In genomic region chr19:29545866-29546582, GRCh38 we compare ENCODE assay signal across 22 cellular contexts. TPM values are rescaled to one million over a fixed set of nuclear protein-coding genes. Genes with fewer than 3 reads are reported as not detected.
"Had no signal": no experiment of that assay in that cellular context is flagged by ENCODE, and none has a peak within 500 bp of the region (broad histone marks: within the 10 kb centered on the region; RNA-seq: fewer than 3 reads in every experiment).

No MANE protein-coding gene starts in this region.

- H3K27ac ChIP-seq: heart left ventricle, lower lobe of right lung, testis, WERI-Rb-1 had no signal

- H3K4me1 ChIP-seq: heart left ventricle, lower lobe of right lung, testis had no signal

- H3K4me1 Mint-ChIP-seq: activated CD4-positive, alpha-beta T cell treated with anti-CD3 and anti-CD28 coated beads, Interleukin-2, amount 10 ng/mL, durations not matched to agents 7 days and 5 days; naive thymus-derived CD4-positive, alpha-beta T cell; neural crest cell; stimulated activated memory B cell treated with anti-CD40 and anti-IgM and Interleukin-4, amounts not matched to agents 10 μg/mL and 1 μg/mL and 100 μg/mL, for 72 hours had no signal

- H3K4me3 Mint-ChIP-seq: activated CD4-positive, alpha-beta T cell treated with anti-CD3 and anti-CD28 coated beads, Interleukin-2, amount 10 ng/mL, durations not matched to agents 7 days and 5 days; activated naive CD8-positive, alpha-beta T cell treated with anti-CD3 and anti-CD28 coated beads, Interleukin-2, amount 50 U/mL, for 24 hours; activated T-cell treated with anti-CD3 and anti-CD28 coated beads, Interleukin-2, amount 50 U/mL, for 72 hours; naive thymus-derived CD4-positive, alpha-beta T cell; neural crest cell; stimulated activated memory B cell treated with anti-CD40 and anti-IgM and Interleukin-4, amounts not matched to agents 10 μg/mL and 1 μg/mL and 100 μg/mL, for 72 hours; type B pancreatic cell had no signal

- H3K9me3 ChIP-seq: heart left ventricle, lower lobe of right lung, testis had no signal

- H3K9me3 Mint-ChIP-seq: activated CD4-positive, alpha-beta T cell treated with anti-CD3 and anti-CD28 coated beads, Interleukin-2, amount 10 ng/mL, durations not matched to agents 7 days and 5 days; neural crest cell; type B pancreatic cell had no signal

- ATAC-seq: activated T-cell treated with anti-CD3 and anti-CD28 coated beads, Interleukin-2, amount 50 U/mL, for 72 hours; heart left ventricle; left lobe of liver; lower lobe of right lung; naive thymus-derived CD4-positive, alpha-beta T cell; stimulated activated memory B cell treated with anti-CD40 and anti-IgM and Interleukin-4, amounts not matched to agents 10 μg/mL and 1 μg/mL and 100 μg/mL, for 72 hours had no signal

- H3K36me3 ChIP-seq: heart left ventricle, lower lobe of right lung, WERI-Rb-1 had no signal

- DNase-seq: activated CD4-positive, alpha-beta T cell treated with anti-CD3 and anti-CD28 coated beads, Interleukin-2, amount 10 ng/mL, durations not matched to agents 7 days and 5 days; activated gamma-delta T cell; activated naive CD4-positive, alpha-beta T cell treated with anti-CD3 and anti-CD28 coated beads, Interleukin-2, amount 50 U/mL, for 16 hours; activated naive CD8-positive, alpha-beta T cell treated with anti-CD3 and anti-CD28 coated beads, Interleukin-2, amount 50 U/mL, for 24 hours; activated T-cell treated with anti-CD3 and anti-CD28 coated beads, Interleukin-2, amount 50 U/mL, for 72 hours; lower lobe of right lung; naive thymus-derived CD4-positive, alpha-beta T cell; occipital lobe; retina; stimulated activated CD4-positive, alpha-beta T cell treated with anti-CD3 and anti-CD28 coated beads, Interleukin-12 subunit alpha, Interleukin-12 subunit beta, amount 100 ng/mL, for 4 hours; T-helper 1 cell; testis; WERI-Rb-1 had no signal

- H3K27me3 ChIP-seq: testis had no signal

- FAIRE-seq: keratinocyte, TTC549 had no signal

- H3K4me3 ChIP-seq: heart left ventricle, lower lobe of right lung, testis had no signal

- H3K27ac Mint-ChIP-seq: activated CD4-positive, alpha-beta T cell treated with anti-CD3 and anti-CD28 coated beads, Interleukin-2, amount 10 ng/mL, durations not matched to agents 7 days and 5 days; activated naive CD8-positive, alpha-beta T cell treated with anti-CD3 and anti-CD28 coated beads, Interleukin-2, amount 50 U/mL, for 24 hours; activated T-cell treated with anti-CD3 and anti-CD28 coated beads, Interleukin-2, amount 50 U/mL, for 72 hours; naive thymus-derived CD4-positive, alpha-beta T cell; stimulated activated memory B cell treated with anti-CD40 and anti-IgM and Interleukin-4, amounts not matched to agents 10 μg/mL and 1 μg/mL and 100 μg/mL, for 72 hours; type B pancreatic cell had no signal

- H3K36me3 Mint-ChIP-seq: naive thymus-derived CD4-positive, alpha-beta T cell; stimulated activated memory B cell treated with anti-CD40 and anti-IgM and Interleukin-4, amounts not matched to agents 10 μg/mL and 1 μg/mL and 100 μg/mL, for 72 hours; type B pancreatic cell had no signal

RNA-seq across cellular contexts. Expression of gene VSTM2B, which starts 20.2 kb away (rescaled TPM):
- total RNA-seq: activated CD4-positive, alpha-beta T cell treated with anti-CD3 and anti-CD28 coated beads, Interleukin-2, amount 10 ng/mL, durations not matched to agents 7 days and 5 days; activated T-cell treated with anti-CD3 and anti-CD28 coated beads, Interleukin-2, amount 50 U/mL, for 72 hours; epithelial cell of proximal tubule; fibroblast of villous mesenchyme; heart left ventricle; left lobe of liver; lower lobe of right lung had no signal
- polyA plus RNA-seq: heart left ventricle; keratinocyte; naive thymus-derived CD4-positive, alpha-beta T cell had no signal
